Comparison of ENCODE assay signal across 8 cellular contexts in genomic region chr9:137070201-137070905, GRCh38. TPM values are rescaled to one million over a fixed set of nuclear protein-coding genes. Genes with fewer than 3 reads are reported as not detected.
DNase-seq lines count a peak whose midpoint lies in the region; ATAC-seq and TF ChIP-seq lines count a peak whose summit lies in the region.

A gene with protein sequence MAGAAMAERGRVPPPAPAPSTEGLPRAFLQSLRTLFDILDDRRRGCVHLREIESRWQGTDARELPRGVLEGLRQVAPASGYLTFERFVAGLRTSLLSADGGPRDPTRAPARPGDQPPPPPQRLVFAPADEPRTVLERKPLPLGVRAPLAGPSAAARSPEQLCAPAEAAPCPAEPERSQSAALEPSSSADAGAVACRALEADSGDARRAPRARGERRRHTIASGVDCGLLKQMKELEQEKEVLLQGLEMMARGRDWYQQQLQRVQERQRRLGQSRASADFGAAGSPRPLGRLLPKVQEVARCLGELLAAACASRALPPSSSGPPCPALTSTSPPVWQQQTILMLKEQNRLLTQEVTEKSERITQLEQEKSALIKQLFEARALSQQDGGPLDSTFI (minus strand): TSS chr9:137070557. CDS start chr9:137070460, 97 bp downstream.

- peaks cover 2% of the 10 kb centered on the region for H3K79me1 ChIP-seq in trophoblast cell (ENCODE audit: low read length)

- H3K27me3 Mint-ChIP-seq in activated naive CD8-positive, alpha-beta T cell = no peaks in the 10 kb centered on the region
- peaks cover 19% of the 10 kb centered on the region for H3K27me3 Mint-ChIP-seq in type B pancreatic cell

- peak within 1 kb of the TSS; percentile 16 for H3K14ac ChIP-seq in trophoblast cell (ENCODE audit: low read length)

- H2BK5ac ChIP-seq in trophoblast cell (ENCODE audit: low read depth, low read length, poor library complexity) = no peak within 1 kb of the TSS

- no peak within 1 kb of the TSS for H2BK120ac ChIP-seq in trophoblast cell (ENCODE audit: insufficient read depth, low read length, poor library complexity)

- peak within 1 kb of the TSS; percentile 61; the same call in 1 of the 2 replicates for H3K4me3 ChIP-seq in GM08714 (ENCODE audit: low read length)
- peak within 1 kb of the TSS; percentile 83 for H3K4me3 ChIP-seq in SU-DHL-6 (ENCODE audit: insufficient read depth, low read length, poor library complexity, severe bottlenecking)
- peak within 1 kb of the TSS; percentile 74 for H3K4me3 ChIP-seq in trophoblast cell (ENCODE audit: low read depth, low read length)

- peaks cover 10 to 18% of the 10 kb centered on the region in 2 experiments for H3K4me1 ChIP-seq in trophoblast cell (ENCODE audit: control insufficient read depth in 1 of 2, insufficient read depth in 2 of 2, low read length in 2 of 2)

- TF ChIP-seq CTCF in SU-DHL-6 (IDR thresholded peaks at IDR 0.05; ENCODE audit: insufficient read depth, low read length, poor library complexity, severe bottlenecking) = no peak
- no peak for TF ChIP-seq CTCF in type B pancreatic cell (conservative IDR thresholded peaks at IDR 0.05)

- H3K4ac ChIP-seq in trophoblast cell (ENCODE audit: low read depth, low read length) = no peak within 1 kb of the TSS

- no peak within 1 kb of the TSS for H3K27ac Mint-ChIP-seq in activated naive CD8-positive, alpha-beta T cell
- H3K27ac Mint-ChIP-seq in type B pancreatic cell = peak within 1 kb of the TSS; percentile 71

- intact Hi-C loops in Right ventricle myocardium superior (cut with DNase I) = no loop called here

- no peaks in the 10 kb centered on the region for H3K9me2 ChIP-seq in SU-DHL-6 (replicated peaks; ENCODE audit: insufficient read depth, low read length)

- H3K4me2 ChIP-seq in SU-DHL-6 (ENCODE audit: low read depth, low read length, poor library complexity, severe bottlenecking) (peak within 1 kb of the TSS; percentile 79), trophoblast cell (ENCODE audit: low read length) (peak within 1 kb of the TSS; percentile 82)

- H3K9ac ChIP-seq in SU-DHL-6 (ENCODE audit: low read length) = peak within 1 kb of the TSS; percentile 80
- no peak within 1 kb of the TSS for H3K9ac ChIP-seq in trophoblast cell (ENCODE audit: low read length)

- peak within 1 kb of the TSS; percentile 56 for H4K12ac ChIP-seq in trophoblast cell (ENCODE audit: low read depth, low read length)

- peak within 1 kb of the TSS; percentile 32 for H3K18ac ChIP-seq in trophoblast cell (ENCODE audit: low read length)

- peak within 1 kb of the TSS; percentile 63 for H2AFZ ChIP-seq in SU-DHL-6 (ENCODE audit: low read depth, low read length, severe bottlenecking)
- peak within 1 kb of the TSS; percentile 74 for H2AFZ ChIP-seq in trophoblast cell (ENCODE audit: insufficient read depth, low read length, poor library complexity)

- H3K9me3 ChIP-seq in SU-DHL-6 (ENCODE audit: insufficient read depth, low read length) = no peaks in the 10 kb centered on the region
- H3K9me3 ChIP-seq in trophoblast cell (ENCODE audit: insufficient read depth, low read depth, low read length) = no peaks in the 10 kb centered on the region

- peaks cover 9% of the 10 kb centered on the region for H3K4me1 Mint-ChIP-seq in activated naive CD8-positive, alpha-beta T cell (ENCODE audit: low read depth)
- peaks cover 12% of the 10 kb centered on the region for H3K4me1 Mint-ChIP-seq in type B pancreatic cell (ENCODE audit: unreplicated experiment)

- peak within 1 kb of the TSS; percentile 64 for H4K8ac ChIP-seq in trophoblast cell (ENCODE audit: low read depth, low read length)

- no CpG with 5 or more reads among the region's 74 CpGs for WGBS in trophoblast cell (ENCODE audit: extremely low coverage, insufficient coverage, insufficient read length)

- H3K36me3 ChIP-seq in SU-DHL-6 (ENCODE audit: low read length) (no peaks in the 10 kb centered on the region), trophoblast cell (ENCODE audit: control insufficient read depth in 1 of 2, insufficient read depth in 2 of 2, low read length in 2 of 2) (peaks cover 0 to 2% of the 10 kb centered on the region in 2 experiments)

- no peaks in the 10 kb centered on the region for H4K20me1 ChIP-seq in SU-DHL-6 (ENCODE audit: low read depth, low read length)

- H3K36me3 Mint-ChIP-seq in activated naive CD8-positive, alpha-beta T cell = no peaks in the 10 kb centered on the region
- no peaks in the 10 kb centered on the region for H3K36me3 Mint-ChIP-seq in type B pancreatic cell

- no peak within 1 kb of the TSS for H2AK5ac ChIP-seq in trophoblast cell (ENCODE audit: low read length)

- peak within 1 kb of the TSS; percentile 58 for H4K91ac ChIP-seq in trophoblast cell (ENCODE audit: low read depth, low read length)

- H3K79me2 ChIP-seq in SU-DHL-6 (ENCODE audit: insufficient read depth, low read length) (peaks cover 12% of the 10 kb centered on the region), trophoblast cell (ENCODE audit: control insufficient read depth, insufficient read depth, low read length, poor library complexity) (no peaks in the 10 kb centered on the region)

- H3K23ac ChIP-seq in trophoblast cell (ENCODE audit: low read length) = no peak within 1 kb of the TSS

- H3K27ac ChIP-seq in SU-DHL-6 (ENCODE audit: low read depth, low read length) (peak within 1 kb of the TSS; percentile 70), trophoblast cell (ENCODE audit: low read depth, low read length) (no peak within 1 kb of the TSS)

- ATAC-seq in HG02642 (IDR thresholded peaks at IDR 0.05; ENCODE audit: poor library complexity, unreplicated experiment) (peak; percentile 81), Right ventricle myocardium superior (ENCODE audit: poor library complexity) (peak; percentile 95)

- H3K9me3 Mint-ChIP-seq in activated naive CD8-positive, alpha-beta T cell (ENCODE audit: low read depth) = no peaks in the 10 kb centered on the region
- H3K9me3 Mint-ChIP-seq in type B pancreatic cell = no peaks in the 10 kb centered on the region

- peak within 1 kb of the TSS; percentile 78 for H3K4me3 Mint-ChIP-seq in activated naive CD8-positive, alpha-beta T cell
- H3K4me3 Mint-ChIP-seq in type B pancreatic cell = peak within 1 kb of the TSS; percentile 86

- peak; percentile 75 for DNase-seq in NCI-H1417 treated with DMSO at 0.1 percent for 48 hours (lab: John Stamatoyannopoulos, UW)
- DNase-seq in Right ventricle myocardium superior = peak; percentile 94
- peak; percentile 89 to 92 for DNase-seq in trophoblast cell
- DNase-seq in type B pancreatic cell (ENCODE audit: extremely low spot score, unreplicated experiment) = no peak

- peak within 1 kb of the TSS; percentile 14 for H2BK12ac ChIP-seq in trophoblast cell (ENCODE audit: low read length)

- H3F3A ChIP-seq in SU-DHL-6 (ENCODE audit: insufficient read depth) = peaks cover 15% of the 10 kb centered on the region

- H3K27me3 ChIP-seq in SU-DHL-6 (ENCODE audit: low read length) = no peaks in the 10 kb centered on the region
- no peaks in the 10 kb centered on the region for H3K27me3 ChIP-seq in trophoblast cell (ENCODE audit: insufficient read depth, low read length)

RNA-seq across cellular contexts. Expression of the gene that starts here (rescaled TPM):
- 0.22 TPM for total RNA-seq in Right ventricle myocardium superior
- 9.0 and 9.1 TPM in 2 replicates for polyA plus RNA-seq in trophoblast cell (2013)
- total RNA-seq in type B pancreatic cell (ENCODE audit: low replicate concordance) = 19.1 and 21.9 TPM in 2 replicates

Comparison
In these comparisons a context has a peak if more than half of its experiments do, and no peak if none do; other contexts are left out.
1. RNA of the gene that starts here (total RNA-seq): 19.1 to 21.9 TPM in type B pancreatic cell; 0.22 TPM in Right ventricle myocardium superior (single experiment); every median in the first group is over 10 times any median in the second.
2. Peak in DNase-seq and ATAC-seq in Right ventricle myocardium superior; RNA of the gene not detected or under 1 TPM.
3. Peak in every context shown above with its lines, with median percentiles within 50 percentile points of each other: H3K4me3 ChIP-seq.